Comparison of ENCODE assay signal across 8 cellular contexts in the genomic region with DNA sequence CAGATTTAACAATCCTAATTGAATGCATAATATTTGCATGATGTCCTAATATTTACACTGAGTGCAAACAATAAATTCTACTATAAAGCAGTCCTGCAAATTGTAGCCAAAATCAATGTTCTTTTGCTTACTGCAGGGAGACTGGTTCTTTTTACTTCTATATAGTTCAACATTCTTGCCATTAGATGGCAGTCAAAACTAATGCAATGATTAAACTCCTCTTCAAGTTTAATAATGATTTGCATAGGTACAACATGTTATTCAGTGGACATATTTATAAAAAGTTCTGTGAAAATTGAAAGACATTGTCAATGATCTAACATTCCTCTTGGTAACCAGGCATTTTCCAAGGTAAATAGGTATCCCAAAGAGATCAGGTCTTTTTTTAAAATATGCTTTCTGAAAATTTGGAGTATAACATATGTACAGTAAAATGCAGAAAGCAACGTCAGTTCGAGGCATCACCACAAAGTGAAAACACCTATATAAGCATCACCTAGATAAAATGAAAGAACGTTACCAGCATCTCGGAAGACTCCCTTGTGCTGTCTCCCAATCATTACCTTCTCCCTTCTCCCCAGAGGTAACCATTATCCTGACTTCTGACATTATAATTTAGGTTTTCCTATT. TPM values are rescaled to one million over a fixed set of nuclear protein-coding genes. Genes with fewer than 3 reads are reported as not detected.
DNase-seq lines count a peak whose midpoint lies in the region; ATAC-seq, FAIRE-seq and TF ChIP-seq lines count a peak whose summit lies in the region.

No MANE protein-coding gene starts in this region.

- H3K36me3 ChIP-seq in heart right ventricle (no peaks in the 10 kb centered on the region), MG63 (no peaks in the 10 kb centered on the region)

- ATAC-seq in natural killer cell (peak in 2 of 3 donors; percentile 51 to 52), heart right ventricle (peak in 5 of 8 donors; percentile 61 to 79 (median 68))
- ATAC-seq in natural killer cell treated with Interleukin-12 subunit alpha and Interleukin-12 subunit beta and Interleukin-15 and Interleukin-18, amount 100 ng/mL, for 72 hours, result no peak

- no peaks in the 10 kb centered on the region for H3K36me3 Mint-ChIP-seq in natural killer cell
- no peaks in the 10 kb centered on the region for H3K36me3 Mint-ChIP-seq in natural killer cell treated with Interleukin-12 subunit alpha and Interleukin-12 subunit beta and Interleukin-15 and Interleukin-18, amount 100 ng/mL, for 72 hours

- H3K27me3 ChIP-seq in heart right ventricle, result peaks cover 0 to 6% (median 0%) of the 10 kb centered on the region in 7 donors
- H3K27me3 ChIP-seq in MG63, result no peaks in the 10 kb centered on the region

- FAIRE-seq in GM12891 (lab: Jason Lieb, UNC), result no peak

- H3K4me3 Mint-ChIP-seq in natural killer cell, result no peak overlapping the region
- H3K4me3 Mint-ChIP-seq in natural killer cell treated with Interleukin-12 subunit alpha and Interleukin-12 subunit beta and Interleukin-15 and Interleukin-18, amount 100 ng/mL, for 72 hours, result no peak overlapping the region

- intact Hi-C loops in natural killer cell (cut with micrococcal nuclease), result loop anchor here (10.0 kb wide), 1 partner anchor 407 kb away; no protein-coding TSS in a partner anchor
- intact Hi-C loops in heart right ventricle (cut with DNase I), result loop anchor here (2.0 to 10.0 kb wide), 18 partner anchors 127 to 409 kb away; partner anchors contain the start of gene BCAR3 (in 3 of the 10)

- no peak overlapping the region for H3K27ac Mint-ChIP-seq in natural killer cell
- no peak overlapping the region for H3K27ac Mint-ChIP-seq in natural killer cell treated with Interleukin-12 subunit alpha and Interleukin-12 subunit beta and Interleukin-15 and Interleukin-18, amount 100 ng/mL, for 72 hours

- no peaks in the 10 kb centered on the region for H3K4me1 Mint-ChIP-seq in natural killer cell
- no peaks in the 10 kb centered on the region for H3K4me1 Mint-ChIP-seq in natural killer cell treated with Interleukin-12 subunit alpha and Interleukin-12 subunit beta and Interleukin-15 and Interleukin-18, amount 100 ng/mL, for 72 hours (ENCODE audit: low read depth in 2 of 2)

- peaks cover 0 to 3% (median 0%) of the 10 kb centered on the region in 9 donors for H3K4me1 ChIP-seq in heart right ventricle

- TF ChIP-seq POLR2A in GM12891 (IDR thresholded peaks at IDR 0.05; ENCODE audit: low read depth, low read length), result no peak

- WGBS in heart right ventricle, 2 donors, result 47 to 58% methylated on average over 4 of the region's 4 CpGs

- H3K4me3 ChIP-seq in heart right ventricle (no peak overlapping the region), MG63 (no peak overlapping the region)

- H3K9me3 ChIP-seq in heart right ventricle, result no peaks in the 10 kb centered on the region
- no peaks in the 10 kb centered on the region for H3K9me3 ChIP-seq in MG63

- H3K27ac ChIP-seq in VCaP (peak overlapping the region; percentile 72), heart right ventricle (no peak overlapping the region)

- H3K9me3 Mint-ChIP-seq in natural killer cell, result no peaks in the 10 kb centered on the region
- no peaks in the 10 kb centered on the region for H3K9me3 Mint-ChIP-seq in natural killer cell treated with Interleukin-12 subunit alpha and Interleukin-12 subunit beta and Interleukin-15 and Interleukin-18, amount 100 ng/mL, for 72 hours

- TF ChIP-seq CTCF in natural killer cell (IDR thresholded peaks at IDR 0.05) (peak; percentile 50), VCaP (conservative IDR thresholded peaks at IDR 0.05) (peak; percentile 79), heart right ventricle (IDR thresholded peaks at IDR 0.05) (peak; percentile 37 to 83 (median 71))

- DNase-seq in natural killer cell (no peak), NCI-H1694 treated with DMSO at 0.1 percent for 48 hours (lab: John Stamatoyannopoulos, UW) (peak; percentile 72), heart right ventricle (no peak), smooth muscle cell of the brain vasculature (ENCODE audit: low read depth, low spot score) (peak; percentile 18), GM12891 (ENCODE audit: insufficient read length, low spot score) (no peak), MG63 (no peak)
- no peak for DNase-seq in natural killer cell treated with Interleukin-12 subunit alpha and Interleukin-12 subunit beta and Interleukin-15 and Interleukin-18, amount 100 ng/mL, for 72 hours (ENCODE audit: low spot score)

- peaks cover 7 to 26% of the 10 kb centered on the region in 2 donors for H3K27me3 Mint-ChIP-seq in natural killer cell (ENCODE audit: low read depth in 2 of 2)
- H3K27me3 Mint-ChIP-seq in natural killer cell treated with Interleukin-12 subunit alpha and Interleukin-12 subunit beta and Interleukin-15 and Interleukin-18, amount 100 ng/mL, for 72 hours, result peaks cover 8% of the 10 kb centered on the region in 2 donors

TF ChIP-seq in GM12891, 5 proteins besides CTCF, POLR2A, EP300 and RAD21:
- TF ChIP-seq POU2F2 (IDR thresholded peaks at IDR 0.05; ENCODE audit: low read depth, low read length) (no peak), PAX5 (IDR thresholded peaks at IDR 0.05; ENCODE audit: insufficient read depth, low read length, severe bottlenecking) (no peak), POLR2AphosphoS5 (IDR thresholded peaks at IDR 0.05; ENCODE audit: low read depth, low read length) (no peak), SPI1 (IDR thresholded peaks at IDR 0.05; ENCODE audit: low read depth, low read length) (no peak), TAF1 (IDR thresholded peaks at IDR 0.05; ENCODE audit: low read depth, low read length) (no peak)

RNA-seq across cellular contexts. Expression of gene FNBP1L, which starts 9.8 kb away (rescaled TPM):
- total RNA-seq in natural killer cell (1 to 10 TPM in 1 of 3 donors, under 1 TPM in 2; 0.33 to 6.7 (median 0.84) TPM), heart right ventricle (10 to 100 TPM; 17.9 to 41.4 (median 24.1) TPM)
- under 1 TPM; 0.24 to 0.31 TPM for total RNA-seq in natural killer cell treated with Interleukin-12 subunit alpha and Interleukin-12 subunit beta and Interleukin-15 and Interleukin-18, amount 100 ng/mL, for 72 hours
- polyA plus RNA-seq in heart right ventricle, result 10 to 100 TPM; 10.7 to 17.9 TPM
- 0.05 TPM for polyA plus RNA-seq in GM12891 (2012; ENCODE audit: low read depth, missing spikeins)
- 1.2 and 1.5 TPM in 2 replicates for total RNA-seq in MG63 (2014; rRNA removed; shearing (Covaris generic); ENCODE audit: low replicate concordance)

Comparison
In these comparisons a context has a peak if more than half of its experiments do, and no peak if none do; other contexts are left out.
1. ATAC-seq: peak in natural killer cell (2 of 3) and heart right ventricle (5 of 8); none in natural killer cell treated with Interleukin-12 subunit alpha and Interleukin-12 subunit beta and Interleukin-15 and Interleukin-18, amount 100 ng/mL, for 72 hours (0 of 2).
2. DNase-seq: peak in NCI-H1694 treated with DMSO at 0.1 percent for 48 hours (single experiment) and smooth muscle cell of the brain vasculature (single experiment); none in natural killer cell (single experiment), natural killer cell treated with Interleukin-12 subunit alpha and Interleukin-12 subunit beta and Interleukin-15 and Interleukin-18, amount 100 ng/mL, for 72 hours (single experiment), heart right ventricle (0 of 2), GM12891 (single experiment) and MG63 (single experiment).
3. Peak in every context shown above with its lines, with median percentiles within 50 percentile points of each other: CTCF ChIP-seq.